Comparison of ENCODE assay signal across 16 cellular contexts in genomic region chr12:90008277-90008676, GRCh38.
"Had no signal": no experiment of that assay in that cellular context is flagged by ENCODE, and none has a peak within 500 bp of the region (broad histone marks: within the 10 kb centered on the region; RNA-seq: fewer than 3 reads in every experiment).

No MANE protein-coding gene starts in this region.

- DNase-seq: colonic mucosa; dermis blood vessel endothelial cell; effector CD4-positive, alpha-beta T cell; endodermal cell; heart left ventricle; hippocampal formation; left colon; natural killer cell; ovary; right cardiac atrium; stimulated activated CD4-positive, alpha-beta T cell treated with anti-CD3 and anti-CD28 coated beads, Interleukin-4, amount 100 ng/mL, for 1 hour; stimulated activated naive B cell treated with anti-CD40 and anti-IgM and Interleukin-4, amounts not matched to agents 10 μg/mL and 1 μg/mL and 100 μg/mL, for 72 hours; stomach; substantia nigra had no signal

- H3K4me1 Mint-ChIP-seq: natural killer cell had no signal

- H3K27me3 Mint-ChIP-seq: stimulated activated naive B cell treated with anti-CD40 and anti-IgM and Interleukin-4, amounts not matched to agents 10 μg/mL and 1 μg/mL and 100 μg/mL, for 72 hours; type B pancreatic cell had no signal

- H3K27ac ChIP-seq: colonic mucosa, heart left ventricle, neural progenitor cell, ovary, stomach had no signal

- H3K36me3 ChIP-seq: colonic mucosa, heart left ventricle, neural progenitor cell, ovary, stomach had no signal

- H3K9me3 Mint-ChIP-seq: endodermal cell; natural killer cell; neural progenitor cell; stimulated activated naive B cell treated with anti-CD40 and anti-IgM and Interleukin-4, amounts not matched to agents 10 μg/mL and 1 μg/mL and 100 μg/mL, for 72 hours; type B pancreatic cell had no signal

- H2AFZ ChIP-seq: neural progenitor cell had no signal

- H3K36me3 Mint-ChIP-seq: natural killer cell, neural progenitor cell, type B pancreatic cell had no signal

- H3K4me2 ChIP-seq: neural progenitor cell had no signal

- H3K9ac ChIP-seq: neural progenitor cell had no signal

- H3K27ac Mint-ChIP-seq: endodermal cell; natural killer cell; neural progenitor cell; stimulated activated naive B cell treated with anti-CD40 and anti-IgM and Interleukin-4, amounts not matched to agents 10 μg/mL and 1 μg/mL and 100 μg/mL, for 72 hours; type B pancreatic cell had no signal

- H3K27me3 ChIP-seq: colonic mucosa, heart left ventricle, neural progenitor cell, ovary, stomach had no signal

- H3K4me1 ChIP-seq: colonic mucosa, heart left ventricle, stomach had no signal

- ATAC-seq: heart left ventricle; left colon; natural killer cell; right cardiac atrium; stimulated activated naive B cell treated with anti-CD40 and anti-IgM and Interleukin-4, amounts not matched to agents 10 μg/mL and 1 μg/mL and 100 μg/mL, for 72 hours had no signal

- H3K9me3 ChIP-seq: colonic mucosa, heart left ventricle, ovary, stomach had no signal

- H3K4me3 ChIP-seq: colonic mucosa, heart left ventricle, neural progenitor cell, ovary, stomach had no signal

- H3K4me3 Mint-ChIP-seq: endodermal cell; natural killer cell; neural progenitor cell; stimulated activated naive B cell treated with anti-CD40 and anti-IgM and Interleukin-4, amounts not matched to agents 10 μg/mL and 1 μg/mL and 100 μg/mL, for 72 hours; type B pancreatic cell had no signal
